In the genomic region with DNA sequence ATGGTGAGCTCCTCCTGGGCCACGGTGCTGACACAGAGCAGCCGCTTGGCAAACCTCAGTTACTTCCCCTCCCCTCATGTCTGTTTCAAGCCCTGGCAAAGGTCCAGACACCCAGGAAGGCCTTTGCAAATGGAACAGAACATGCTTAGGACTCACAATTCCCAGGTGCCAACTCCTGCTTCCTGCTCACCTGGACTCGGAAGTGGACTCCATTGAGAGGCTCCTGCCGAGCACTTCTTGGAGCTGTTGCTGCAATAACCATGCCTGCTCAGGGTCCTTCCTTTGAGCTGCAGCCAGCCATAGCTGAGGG, we compare ENCODE assay signal across 14 cellular contexts. TPM values are rescaled to one million over a fixed set of nuclear protein-coding genes. Genes with fewer than 3 reads are reported as not detected.
DNase-seq lines count a peak whose midpoint lies in the region; ATAC-seq, FAIRE-seq and TF ChIP-seq lines count a peak whose summit lies in the region.
"Had no signal": no experiment of that assay in that cellular context is flagged by ENCODE, and none has a peak within 500 bp of the region (broad histone marks: within the 10 kb centered on the region; RNA-seq: fewer than 3 reads in every experiment).

No MANE protein-coding gene starts in this region.

- no peak for TF ChIP-seq EP300 in A549 (IDR thresholded peaks at IDR 0.05)

- no peaks in the 10 kb centered on the region for H3K9me3 ChIP-seq in A549

- ATAC-seq in A549 (peak; percentile 10 to 18; a peak in 2 of 6 replicates), GM21367 (IDR thresholded peaks at IDR 0.05; ENCODE audit: unreplicated experiment) (no peak)

- 28% methylated on average over 4 of the region's 4 CpGs for WGBS in A549 (ENCODE audit: missing lambda C conversion rate)

- no peak for TF ChIP-seq CTCF in A549 (IDR thresholded peaks at IDR 0.05)

- no peak for FAIRE-seq in A549 (lab: Jason Lieb, UNC)

- CTCF ChIA-PET in A549 (lab: Yijun Ruan, JAX): interaction anchor here (1.3 to 1.7 kb wide), 3 partner anchors 62 to 543 kb away, joined by 4 to 6 read pairs (median 4); no protein-coding TSS in a partner anchor

- DNase-seq in A549 (ENCODE audit: low read depth in 1 of 2, low spot score in 1 of 2) (peak in 1 of 2 experiments; percentile 43), DMS153 (lab: John Stamatoyannopoulos, UW) (peak; percentile 81), NCI-H345 treated with DMSO at 0.1 percent for 48 hours (lab: John Stamatoyannopoulos, UW; ENCODE audit: unreplicated experiment) (peak; percentile 97), glomerular visceral epithelial cell (ENCODE audit: extremely low spot score) (peak; percentile 26), hippocampal formation (lab: John Stamatoyannopoulos, UW) (no peak), D341Med (ENCODE audit: low spot score) (no peak), NCI-H524 treated with DMSO at 0.1 percent for 48 hours (lab: John Stamatoyannopoulos, UW) (no peak)
- DNase-seq: activated CD4-positive, alpha-beta memory T cell treated with anti-CD3 and anti-CD28 coated beads for 36 hours; activated gamma-delta T cell; CD4-positive, alpha-beta memory T cell; MM.1S; stimulated activated CD4-positive, alpha-beta T cell treated with anti-CD3 and anti-CD28 coated beads, Interleukin-4, amount 100 ng/mL, for 1 hour; stimulated activated naive CD4-positive, alpha-beta T cell treated with Interleukin-2 at 50 U/mL for 16 hours had no signal

- peak overlapping the region; percentile 71 to 75; a peak in 5 of 6 replicates for H3K27ac ChIP-seq in A549

- POLR2A ChIA-PET in A549 (lab: Yijun Ruan, JAX): interaction anchor here (1.5 kb wide), 1 partner anchor 28 kb away, joined by 5 read pairs; a partner anchor contains a TSS

- no peak overlapping the region for H3K4me3 ChIP-seq in A549

- no peak for TF ChIP-seq POLR2A in A549 (IDR thresholded peaks at IDR 0.05; ENCODE audit: low read length)

- H3K4me1 ChIP-seq in A549: peaks cover 80% of the 10 kb centered on the region

- H3K4me2 ChIP-seq in A549: peak overlapping the region; percentile 3

- TF ChIP-seq RAD21 in A549 (conservative IDR thresholded peaks at IDR 0.05 in 1 of 2, IDR thresholded peaks at IDR 0.05 in 1 of 2): no peak

TF ChIP-seq in A549, 52 proteins besides CTCF, POLR2A, EP300 and RAD21:
- TF ChIP-seq FOSL2 (IDR thresholded peaks at IDR 0.05) (no peak), FOSL2 (CRISPR knock-in tag; IDR thresholded peaks at IDR 0.05) (no peak), ZFP36 (IDR thresholded peaks at IDR 0.05; ENCODE audit: borderline replicate concordance, partially characterized antibody) (no peak), CHD4 (IDR thresholded peaks at IDR 0.05; ENCODE audit: borderline replicate concordance) (no peak), ZNF302 (CRISPR knock-in tag; IDR thresholded peaks at IDR 0.05) (no peak)
- TF ChIP-seq, protein P1, sequence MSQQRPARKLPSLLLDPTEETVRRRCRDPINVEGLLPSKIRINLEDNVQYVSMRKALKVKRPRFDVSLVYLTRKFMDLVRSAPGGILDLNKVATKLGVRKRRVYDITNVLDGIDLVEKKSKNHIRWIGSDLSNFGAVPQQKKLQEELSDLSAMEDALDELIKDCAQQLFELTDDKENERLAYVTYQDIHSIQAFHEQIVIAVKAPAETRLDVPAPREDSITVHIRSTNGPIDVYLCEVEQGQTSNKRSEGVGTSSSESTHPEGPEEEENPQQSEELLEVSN (IDR thresholded peaks at IDR 0.05; ENCODE audit: borderline replicate concordance, low read depth): no peak

RNA-seq across cellular contexts. Expression of a gene that starts 10.7 kb away (rescaled TPM):
- polyA plus RNA-seq in A549 (2011; rRNA removed): 1.0 and 1.5 TPM in 2 replicates
- 0.63 and 0.76 TPM in 2 replicates for polyA plus RNA-seq in A549 (2012; cell fraction: cytosol; rRNA removed)
- polyA plus RNA-seq in A549 (2012; cell fraction: nucleus; rRNA removed): 6.2 and 11.1 TPM in 2 replicates
- 0.23 to 0.46 TPM (median 0.43 TPM) in 3 replicates for polyA plus RNA-seq in A549 (2017; fragmentation: RNase III; extraction: RNeasy Plus Mini Kit Qiagen cat#74134 plus additional on column Dnase treatment)
- 0.73 and 0.83 TPM in 2 replicates for polyA minus RNA-seq in A549 (2011; rRNA and poly(A)+ RNA removed)
- polyA plus RNA-seq: CD4-positive, alpha-beta memory T cell had no signal

RNA-seq across cellular contexts. Expression of a gene that starts 10.7 kb away (rescaled TPM):
- 0.06 TPM in 1 of 2 replicates, not detected in the other for polyA plus RNA-seq in A549 (2011; rRNA removed)
- 0.03 and 0.04 TPM in 2 replicates for polyA plus RNA-seq in A549 (2012; cell fraction: cytosol; rRNA removed)
- polyA plus RNA-seq in A549 (2012; cell fraction: nucleus; rRNA removed): 0.08 TPM in 1 of 2 replicates, not detected in the other
- not detected in 3 replicates for polyA plus RNA-seq in A549 (2017; fragmentation: RNase III; extraction: RNeasy Plus Mini Kit Qiagen cat#74134 plus additional on column Dnase treatment)
- 0.25 TPM in 1 of 2 replicates, not detected in the other for polyA minus RNA-seq in A549 (2011; rRNA and poly(A)+ RNA removed)
- polyA plus RNA-seq: CD4-positive, alpha-beta memory T cell had no signal

RNA-seq across cellular contexts. Expression of a gene that starts 20.3 kb away (rescaled TPM):
- polyA plus RNA-seq in A549 (2011; rRNA removed): 20.5 and 20.8 TPM in 2 replicates
- 28.8 and 32.2 TPM in 2 replicates for polyA plus RNA-seq in A549 (2012; cell fraction: cytosol; rRNA removed)
- polyA plus RNA-seq in A549 (2012; cell fraction: nucleus; rRNA removed): 60.8 and 82.4 TPM in 2 replicates
- polyA plus RNA-seq in A549 (2017; fragmentation: RNase III; extraction: RNeasy Plus Mini Kit Qiagen cat#74134 plus additional on column Dnase treatment): 24.7 to 30.7 TPM (median 29.0 TPM) in 3 replicates
- 25.1 and 30.3 TPM in 2 replicates for polyA minus RNA-seq in A549 (2011; rRNA and poly(A)+ RNA removed)

RNA-seq across cellular contexts. Expression of a gene that starts 28.2 kb away (rescaled TPM):
- polyA plus RNA-seq in A549 (2011; rRNA removed): 25.6 and 33.6 TPM in 2 replicates
- polyA plus RNA-seq in A549 (2012; cell fraction: cytosol; rRNA removed): 48.4 and 71.3 TPM in 2 replicates
- 165 and 205 TPM in 2 replicates for polyA plus RNA-seq in A549 (2012; cell fraction: nucleus; rRNA removed)
- polyA plus RNA-seq in A549 (2017; fragmentation: RNase III; extraction: RNeasy Plus Mini Kit Qiagen cat#74134 plus additional on column Dnase treatment): 33.0 to 35.2 TPM (median 34.2 TPM) in 3 replicates
- polyA minus RNA-seq in A549 (2011; rRNA and poly(A)+ RNA removed): 66.5 and 71.0 TPM in 2 replicates

RNA-seq across cellular contexts. Expression of a gene that starts 29.5 kb away (rescaled TPM):
- polyA plus RNA-seq in A549 (2011; rRNA removed): 0.32 TPM in 1 of 2 replicates, not detected in the other
- polyA plus RNA-seq in A549 (2012; cell fraction: cytosol; rRNA removed): 0.09 TPM in 1 of 2 replicates, not detected in the other
- 0.55 and 0.58 TPM in 2 replicates for polyA plus RNA-seq in A549 (2012; cell fraction: nucleus; rRNA removed)
- not detected in 3 replicates for polyA plus RNA-seq in A549 (2017; fragmentation: RNase III; extraction: RNeasy Plus Mini Kit Qiagen cat#74134 plus additional on column Dnase treatment)
- polyA minus RNA-seq in A549 (2011; rRNA and poly(A)+ RNA removed): 1.9 and 5.0 TPM in 2 replicates
- polyA plus RNA-seq: CD4-positive, alpha-beta memory T cell had no signal

Comparison
In these comparisons a context has a peak if more than half of its experiments do, and no peak if none do; other contexts are left out.
1. DNase-seq: peak in DMS153 (single experiment), NCI-H345 treated with DMSO at 0.1 percent for 48 hours (single experiment) and glomerular visceral epithelial cell (single experiment); none in hippocampal formation (0 of 2), D341Med (single experiment) and NCI-H524 treated with DMSO at 0.1 percent for 48 hours (single experiment).